In the genomic region with DNA sequence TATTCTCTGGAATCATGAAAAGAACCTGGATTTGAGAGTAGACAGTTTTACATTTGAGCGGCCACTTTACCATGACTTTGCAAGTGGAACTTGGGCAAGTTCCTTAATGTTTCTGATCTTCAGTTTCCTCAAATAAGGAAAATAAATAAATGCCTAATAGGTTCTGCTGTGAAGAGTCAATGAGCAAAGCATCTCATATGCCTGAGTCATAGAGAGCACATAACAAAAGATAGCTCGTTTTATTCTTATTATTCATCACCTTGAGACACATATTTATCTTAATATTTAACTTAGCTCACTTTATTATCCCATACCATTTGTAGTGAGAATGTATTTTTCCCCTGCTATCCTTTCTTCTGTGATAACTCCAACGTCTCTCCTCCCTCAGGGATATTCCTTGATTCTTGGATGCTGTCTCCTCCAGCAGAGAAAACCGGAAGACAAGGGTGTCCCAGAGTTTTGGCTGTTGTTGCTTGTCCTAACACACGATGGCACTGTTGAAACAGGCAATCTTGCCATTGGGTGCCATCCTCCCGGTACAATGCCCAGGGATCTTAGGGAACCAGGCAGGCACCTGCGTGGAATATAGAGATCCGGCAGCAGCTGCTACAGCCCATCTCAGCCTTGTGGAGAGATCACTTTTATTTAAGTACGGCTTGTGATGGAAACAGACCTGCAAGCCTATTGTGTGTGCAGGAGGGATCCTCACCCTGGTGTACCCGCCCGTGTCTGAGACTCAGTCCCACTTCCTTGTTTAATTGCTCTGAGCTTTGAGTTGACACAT, we compare ENCODE assay signal across 8 cellular contexts. TPM values are rescaled to one million over a fixed set of nuclear protein-coding genes. Genes with fewer than 3 reads are reported as not detected.
DNase-seq lines count a peak whose midpoint lies in the region; ATAC-seq and FAIRE-seq lines count a peak whose summit lies in the region.

No MANE protein-coding gene starts in this region.

- H2BK5ac ChIP-seq in neuronal stem cell (ENCODE audit: low read length), result no peak overlapping the region

- no peak overlapping the region for H3K4me2 ChIP-seq in neuronal stem cell (ENCODE audit: insufficient read depth, low read length, poor library complexity, severe bottlenecking)

- H2BK120ac ChIP-seq in neuronal stem cell (ENCODE audit: low read depth, low read length), result no peak overlapping the region

- no peak overlapping the region for H3K4ac ChIP-seq in neuronal stem cell (ENCODE audit: low read length)

- H3K36me3 ChIP-seq in neuronal stem cell (replicated peaks in 1 of 2; ENCODE audit: control insufficient read depth in 2 of 2, insufficient read depth in 2 of 2, low read length in 2 of 2), result no peaks in the 10 kb centered on the region

- H3K27me3 ChIP-seq in neuronal stem cell (ENCODE audit: control insufficient read depth in 3 of 3, insufficient read depth in 3 of 3, low read depth in 1 of 3, low read length in 3 of 3), result peaks cover 0 to 8% (median 0%) of the 10 kb centered on the region in 3 experiments

- no peak overlapping the region for H2AFZ ChIP-seq in neuronal stem cell (ENCODE audit: low read length)

- no peak overlapping the region for H2AK5ac ChIP-seq in neuronal stem cell (ENCODE audit: low read depth, low read length)

- no peak overlapping the region for H3K14ac ChIP-seq in neuronal stem cell (ENCODE audit: low read length)

- DNase-seq in GM03348 (ENCODE audit: low spot score) (peak; percentile 83), HTR-8/SVneo (ENCODE audit: insufficient read length, low spot score) (peak; percentile 70), NCI-H82 (lab: John Stamatoyannopoulos, UW) (peak; percentile 89), fibroblast of the conjunctiva (ENCODE audit: low read depth) (peak; percentile 44), neuronal stem cell (ENCODE audit: low spot score) (peak; percentile 67)
- DNase-seq in activated T-cell treated with anti-CD3 and anti-CD28 coated beads, Interleukin-2, amount 50 U/mL, for 48 hours, result peak; percentile 55 to 59

- no peak overlapping the region for H3K23ac ChIP-seq in neuronal stem cell (ENCODE audit: low read depth, low read length, poor library complexity)

- H3K18ac ChIP-seq in neuronal stem cell (ENCODE audit: low read length), result no peak overlapping the region

- FAIRE-seq in HTR-8/SVneo (lab: Jason Lieb, UNC), result peak; percentile 48

- no peak overlapping the region for H2BK12ac ChIP-seq in neuronal stem cell (ENCODE audit: low read length)

- WGBS in neuronal stem cell (ENCODE audit: extremely low coverage in 2 of 2, insufficient read length in 2 of 2, insufficient replicate concordance in 1 of 2), 2 donors, result no CpG with 5 or more reads among the region's 11 CpGs

- no peak overlapping the region for H2BK15ac ChIP-seq in neuronal stem cell (ENCODE audit: low read length)

- no peak overlapping the region for H3K4me3 ChIP-seq in neuronal stem cell (ENCODE audit: low read length in 2 of 2)

- H3K9me3 ChIP-seq in neuronal stem cell (replicated peaks in 1 of 2; ENCODE audit: control insufficient read depth in 2 of 2, insufficient read depth in 1 of 2, low read depth in 1 of 2, low read length in 2 of 2), result no peaks in the 10 kb centered on the region

- H4K91ac ChIP-seq in neuronal stem cell (ENCODE audit: low read depth, low read length, poor library complexity), result no peak overlapping the region

- no peaks in the 10 kb centered on the region for H3K4me1 ChIP-seq in neuronal stem cell (ENCODE audit: control insufficient read depth in 2 of 2, insufficient read depth in 1 of 2, low read depth in 1 of 2, low read length in 2 of 2)

- no peak for ATAC-seq in GM18861 (IDR thresholded peaks at IDR 0.05; ENCODE audit: unreplicated experiment)
- no peak for ATAC-seq in HG03139 (IDR thresholded peaks at IDR 0.05; ENCODE audit: unreplicated experiment)

- H4K8ac ChIP-seq in neuronal stem cell (ENCODE audit: low read depth, low read length), result no peak overlapping the region

- H3K27ac ChIP-seq in neuronal stem cell (replicated peaks; ENCODE audit: low read length), result no peak overlapping the region

- H3K79me1 ChIP-seq in neuronal stem cell (ENCODE audit: low read depth, low read length), result no peaks in the 10 kb centered on the region

- no peak overlapping the region for H3K9ac ChIP-seq in neuronal stem cell (ENCODE audit: low read depth, low read length, poor library complexity)

RNA-seq across cellular contexts. Expression of gene VPS33B, which starts 33.3 kb away (rescaled TPM):
- 15.9 TPM for polyA plus RNA-seq in neuronal stem cell (2013, experiment 1 of 2)
- polyA plus RNA-seq in neuronal stem cell (2013, experiment 2 of 2), result 17.5 TPM

RNA-seq across cellular contexts. Expression of gene SV2B, which starts 44.3 kb away (rescaled TPM):
- polyA plus RNA-seq in neuronal stem cell (2013, experiment 1 of 2), result 0.11 TPM
- 0.12 TPM for polyA plus RNA-seq in neuronal stem cell (2013, experiment 2 of 2)
